In genomic region chr20:32578062-32578461, GRCh38 we compare ENCODE assay signal across 7 cellular contexts. TPM values are rescaled to one million over a fixed set of nuclear protein-coding genes. Genes with fewer than 3 reads are reported as not detected.
DNase-seq lines count a peak whose midpoint lies in the region; ATAC-seq and TF ChIP-seq lines count a peak whose summit lies in the region.
"Not testable (repeated sequence)": the region's sequence is repeated elsewhere in the genome, so short reads cannot be mapped to it uniquely, and the experiment has no call there.

No MANE protein-coding gene starts in this region.

- H3K4me3 ChIP-seq in Loucy (ENCODE audit: low read length, poor library complexity, severe bottlenecking) = not testable (repeated sequence)

- POLR2A ChIA-PET in CD4-positive, alpha-beta T cell (lab: Charles Lee) = interaction anchor here (11.6 kb wide), 1 partner anchor 40 kb away, joined by 178 read pairs; no protein-coding TSS in a partner anchor
- POLR2A ChIA-PET in activated CD8-positive, alpha-beta T cell treated with anti-CD3 and anti-CD28 coated beads, Interleukin-2, amount 10 ng/mL, durations not matched to agents 7 days and 5 days (lab: Charles Lee) = not testable (repeated sequence)

- DNase-seq in CD4-positive, alpha-beta T cell; activated CD8-positive, alpha-beta T cell treated with anti-CD3 and anti-CD28 coated beads, Interleukin-2, amount 10 ng/mL, durations not matched to agents 7 days and 5 days; central memory CD8-positive, alpha-beta T cell (ENCODE audit: low spot score in 2 of 2); memory B cell (ENCODE audit: low spot score in 2 of 2); neural crest cell (ENCODE audit: low read depth, low spot score): not testable (repeated sequence)

- H3F3A ChIP-seq in Loucy (ENCODE audit: low read depth) = not testable (repeated sequence)

- H3K9me3 ChIP-seq in CD4-positive, alpha-beta T cell (ENCODE audit: control insufficient read depth, low read length); Loucy (ENCODE audit: insufficient read depth, low read depth, low read length): not testable (repeated sequence)

- not testable (repeated sequence) for H2AFZ ChIP-seq in Loucy (ENCODE audit: low read length)

- intact Hi-C loops in CD4-positive, alpha-beta T cell (cut with DNase I, micrococcal nuclease) = not testable (repeated sequence)

- not testable (repeated sequence) for H3K9me3 Mint-ChIP-seq in CD4-positive, alpha-beta T cell; activated CD8-positive, alpha-beta T cell treated with anti-CD3 and anti-CD28 coated beads, Interleukin-2, amount 10 ng/mL, durations not matched to agents 7 days and 5 days (ENCODE audit: insufficient read depth); activated naive CD4-positive, alpha-beta T cell treated with anti-CD3 and anti-CD28 coated beads, Interleukin-2, amount 50 U/mL, for 24 hours; central memory CD8-positive, alpha-beta T cell; memory B cell; neural crest cell

- H3K36me3 Mint-ChIP-seq in CD4-positive, alpha-beta T cell (ENCODE audit: low read depth); activated CD8-positive, alpha-beta T cell treated with anti-CD3 and anti-CD28 coated beads, Interleukin-2, amount 10 ng/mL, durations not matched to agents 7 days and 5 days (ENCODE audit: low read depth); activated naive CD4-positive, alpha-beta T cell treated with anti-CD3 and anti-CD28 coated beads, Interleukin-2, amount 50 U/mL, for 24 hours; central memory CD8-positive, alpha-beta T cell (ENCODE audit: insufficient read depth); memory B cell; neural crest cell (ENCODE audit: low read depth): not testable (repeated sequence)

- not testable (repeated sequence) for H3K9ac ChIP-seq in Loucy (ENCODE audit: low read depth, low read length, poor library complexity, severe bottlenecking)

- H3K27me3 Mint-ChIP-seq in CD4-positive, alpha-beta T cell; activated CD8-positive, alpha-beta T cell treated with anti-CD3 and anti-CD28 coated beads, Interleukin-2, amount 10 ng/mL, durations not matched to agents 7 days and 5 days (ENCODE audit: low read depth); activated naive CD4-positive, alpha-beta T cell treated with anti-CD3 and anti-CD28 coated beads, Interleukin-2, amount 50 U/mL, for 24 hours; central memory CD8-positive, alpha-beta T cell; memory B cell; neural crest cell (ENCODE audit: low read depth): not testable (repeated sequence)

- H4K20me1 ChIP-seq in Loucy (ENCODE audit: insufficient read depth, low read length, poor library complexity, severe bottlenecking) = peaks cover 76% of the 10 kb centered on the region

- CTCF ChIA-PET in CD4-positive, alpha-beta T cell (lab: Charles Lee) = not testable (repeated sequence)
- CTCF ChIA-PET in activated CD8-positive, alpha-beta T cell treated with anti-CD3 and anti-CD28 coated beads, Interleukin-2, amount 10 ng/mL, durations not matched to agents 7 days and 5 days (lab: Charles Lee) = interaction anchor here (1.8 kb wide), 1 partner anchor 9 kb away, joined by 8 read pairs; no protein-coding TSS in a partner anchor

- peak overlapping the region; percentile 83 for H3K27ac Mint-ChIP-seq in CD4-positive, alpha-beta T cell
- H3K27ac Mint-ChIP-seq in activated CD8-positive, alpha-beta T cell treated with anti-CD3 and anti-CD28 coated beads, Interleukin-2, amount 10 ng/mL, durations not matched to agents 7 days and 5 days = peak overlapping the region; percentile 55
- peak overlapping the region; percentile 87 for H3K27ac Mint-ChIP-seq in activated naive CD4-positive, alpha-beta T cell treated with anti-CD3 and anti-CD28 coated beads, Interleukin-2, amount 50 U/mL, for 24 hours
- H3K27ac Mint-ChIP-seq in central memory CD8-positive, alpha-beta T cell (ENCODE audit: low read depth) = peak overlapping the region; percentile 45
- H3K27ac Mint-ChIP-seq in memory B cell (peak overlapping the region; percentile 8), neural crest cell (ENCODE audit: unreplicated experiment) (peak overlapping the region; percentile 88)

- H3K9me2 ChIP-seq in Loucy (replicated peaks; ENCODE audit: low read depth, low read length) = not testable (repeated sequence)

- ATAC-seq in CD4-positive, alpha-beta T cell (ENCODE audit: poor library complexity); activated CD8-positive, alpha-beta T cell treated with anti-CD3 and anti-CD28 coated beads, Interleukin-2, amount 10 ng/mL, durations not matched to agents 7 days and 5 days; central memory CD8-positive, alpha-beta T cell (replicated peaks; ENCODE audit: extremely low read depth, poor library complexity, severe bottlenecking); memory B cell (ENCODE audit: low read depth): not testable (repeated sequence)

- H3K4me1 ChIP-seq in Loucy (ENCODE audit: insufficient read depth, low read length, poor library complexity, severe bottlenecking) = peaks cover 56% of the 10 kb centered on the region

- peaks cover 99% of the 10 kb centered on the region for H3K79me2 ChIP-seq in Loucy (ENCODE audit: insufficient read depth, low read length)

- H3K27me3 ChIP-seq in CD4-positive, alpha-beta T cell (ENCODE audit: control insufficient read depth, insufficient read depth, low read length); Loucy (ENCODE audit: insufficient read depth, low read length, poor library complexity, severe bottlenecking): not testable (repeated sequence)

- peaks cover 62% of the 10 kb centered on the region for H3K4me1 Mint-ChIP-seq in CD4-positive, alpha-beta T cell (ENCODE audit: low read depth)
- peaks cover 44% of the 10 kb centered on the region for H3K4me1 Mint-ChIP-seq in activated CD8-positive, alpha-beta T cell treated with anti-CD3 and anti-CD28 coated beads, Interleukin-2, amount 10 ng/mL, durations not matched to agents 7 days and 5 days (ENCODE audit: low read depth)
- H3K4me1 Mint-ChIP-seq in activated naive CD4-positive, alpha-beta T cell treated with anti-CD3 and anti-CD28 coated beads, Interleukin-2, amount 50 U/mL, for 24 hours = peaks cover 37% of the 10 kb centered on the region
- H3K4me1 Mint-ChIP-seq in central memory CD8-positive, alpha-beta T cell = peaks cover 49% of the 10 kb centered on the region
- H3K4me1 Mint-ChIP-seq in memory B cell (peaks cover 16% of the 10 kb centered on the region), neural crest cell (peaks cover 39% of the 10 kb centered on the region)

- H3K4me3 Mint-ChIP-seq in CD4-positive, alpha-beta T cell = peak overlapping the region; percentile 72
- H3K4me3 Mint-ChIP-seq in activated CD8-positive, alpha-beta T cell treated with anti-CD3 and anti-CD28 coated beads, Interleukin-2, amount 10 ng/mL, durations not matched to agents 7 days and 5 days; activated naive CD4-positive, alpha-beta T cell treated with anti-CD3 and anti-CD28 coated beads, Interleukin-2, amount 50 U/mL, for 24 hours; memory B cell: not testable (repeated sequence)
- peak overlapping the region; percentile 28 for H3K4me3 Mint-ChIP-seq in central memory CD8-positive, alpha-beta T cell
- peak overlapping the region; percentile 55 for H3K4me3 Mint-ChIP-seq in neural crest cell

- peak overlapping the region; percentile 84 for H3K4me2 ChIP-seq in Loucy (ENCODE audit: low read depth, low read length, poor library complexity, severe bottlenecking)

- not testable (repeated sequence) for H3K36me3 ChIP-seq in Loucy (ENCODE audit: insufficient read depth, low read length)

- not testable (repeated sequence) for TF ChIP-seq CTCF in CD4-positive, alpha-beta T cell (IDR thresholded peaks at IDR 0.05); Loucy (conservative IDR thresholded peaks at IDR 0.05; ENCODE audit: low read length); neural crest cell (conservative IDR thresholded peaks at IDR 0.05)

- H3K27ac ChIP-seq in CD4-positive, alpha-beta T cell (ENCODE audit: low read depth, low read length) = not testable (repeated sequence)

RNA-seq across cellular contexts. Expression of gene NOL4L, which starts 7.1 kb away (rescaled TPM):
- total RNA-seq in CD4-positive, alpha-beta T cell = 10 to 100 TPM; 53.1 to 55.6 TPM
- 10 to 100 TPM; 22.2 to 24.5 TPM for total RNA-seq in activated CD8-positive, alpha-beta T cell treated with anti-CD3 and anti-CD28 coated beads, Interleukin-2, amount 10 ng/mL, durations not matched to agents 7 days and 5 days
- 52.3 and 53.6 TPM in 2 replicates for total RNA-seq in neural crest cell

Comparison
In these comparisons a context has a peak if more than half of its experiments do, and no peak if none do; other contexts are left out.
1. H3K27ac Mint-ChIP-seq: peak in every context shown above with its lines; median percentile 88 in neural crest cell; 87 in activated naive CD4-positive, alpha-beta T cell treated with anti-CD3 and anti-CD28 coated beads, Interleukin-2, amount 50 U/mL, for 24 hours; 83 in CD4-positive, alpha-beta T cell; 55 in activated CD8-positive, alpha-beta T cell treated with anti-CD3 and anti-CD28 coated beads, Interleukin-2, amount 10 ng/mL, durations not matched to agents 7 days and 5 days; 45 in central memory CD8-positive, alpha-beta T cell; 8 in memory B cell.